10 cellular contexts compared by ENCODE assay signal in genomic region chr10:31961264-31961663, GRCh38. TPM values are rescaled to one million over a fixed set of nuclear protein-coding genes. Genes with fewer than 3 reads are reported as not detected.
A peak's percentile ranks its signal among the peaks of the same experiment; 100 is the strongest.
DNase-seq lines count a peak whose midpoint lies in the region; ATAC-seq and TF ChIP-seq lines count a peak whose summit lies in the region.
"Had no signal": no experiment of that assay in that cellular context is flagged by ENCODE, and none has a peak within 500 bp of the region (broad histone marks: within the 10 kb centered on the region; RNA-seq: fewer than 3 reads in every experiment).

No MANE protein-coding gene starts in this region.

- TF ChIP-seq CTCF in C4-2B (conservative IDR thresholded peaks at IDR 0.05) (no peak), HEK293 (tag by site-specific recombination; IDR thresholded peaks at IDR 0.05) (no peak)

- no peak overlapping the region for H3K4me3 ChIP-seq in HEK293 (ENCODE audit: low read depth, low read length)

- CTCF ChIA-PET in HEK293 (lab: Yijun Ruan, JAX), result no interaction called here

- no peaks in the 10 kb centered on the region for H3K4me1 ChIP-seq in HEK293 (ENCODE audit: control insufficient read depth, insufficient read depth, low read length)

- POLR2A ChIA-PET in HEK293 (lab: Yijun Ruan, JAX), result no interaction called here

- H3K27ac ChIP-seq in C4-2B (0 out of 2 replicates have a peak overlapping the region, but pooled peaks have one; percentile 11), HEK293 (ENCODE audit: extremely low read depth, low read depth, low read length) (no peak overlapping the region)

- intact Hi-C loops in sciatic nerve (cut with DNase I), result no loop called here

- H3K36me3 ChIP-seq in HEK293 (ENCODE audit: control insufficient read depth in 2 of 2, insufficient read depth in 1 of 2, low read length in 2 of 2), result no peaks in the 10 kb centered on the region

- no peaks in the 10 kb centered on the region for H3K9me3 ChIP-seq in HEK293 (ENCODE audit: control insufficient read depth, insufficient read depth, low read depth, low read length)

- ATAC-seq in sciatic nerve (no peak), GM18858 (IDR thresholded peaks at IDR 0.05; ENCODE audit: unreplicated experiment) (no peak), HG02870 (IDR thresholded peaks at IDR 0.05; ENCODE audit: unreplicated experiment) (no peak)

- peak; percentile 78 for DNase-seq in NCI-H2171 treated with DMSO at 0.1 percent for 48 hours (lab: John Stamatoyannopoulos, UW)
- peak; percentile 16 for DNase-seq in cerebellar cortex (ENCODE audit: low spot score)
- DNase-seq in epidermal melanocyte (ENCODE audit: insufficient read length, low spot score), result no peak
- DNase-seq in sciatic nerve (ENCODE audit: low spot score), result no peak
- DNase-seq: activated T-cell treated with anti-CD3 and anti-CD28 coated beads, Interleukin-2, amount 50 U/mL, for 4 hours; effector memory CD8-positive, alpha-beta T cell had no signal

TF ChIP-seq in HEK293, 187 proteins besides CTCF, POLR2A, EP300 and RAD21:
- TF ChIP-seq ZNF530 (tag by site-specific recombination; IDR thresholded peaks at IDR 0.05; ENCODE audit: low read depth) (peak; percentile 70; the same call in 1 of the 2 replicates), PRDM4 (tag by site-specific recombination; IDR thresholded peaks at IDR 0.05) (no peak)

RNA-seq across cellular contexts. Expression of gene ARHGAP12, which starts 32.6 kb away (rescaled TPM):
- total RNA-seq in sciatic nerve, result 57.0 TPM

Comparison
In these comparisons a context has a peak if more than half of its experiments do, and no peak if none do; other contexts are left out.
1. DNase-seq: peak in NCI-H2171 treated with DMSO at 0.1 percent for 48 hours (single experiment) and cerebellar cortex (single experiment); none in epidermal melanocyte (single experiment) and sciatic nerve (single experiment).